Comparison of ENCODE assay signal across 1 cellular context in genomic region chr14:69614592-69614991, GRCh38.
TF ChIP-seq lines count a peak whose summit lies in the region.

No MANE protein-coding gene starts in this region.

TF ChIP-seq in WTC11, 78 proteins besides CTCF, POLR2A, EP300 and RAD21 (continued from another document):
- no peak for TF ChIP-seq AR (CRISPR knock-in tag; IDR thresholded peaks at IDR 0.05)
- no peak for TF ChIP-seq NR1H2 (CRISPR knock-in tag; IDR thresholded peaks at IDR 0.05)
- TF ChIP-seq RELA (CRISPR knock-in tag; IDR thresholded peaks at IDR 0.05; ENCODE audit: borderline replicate concordance), result no peak
- no peak for TF ChIP-seq TEAD1 (CRISPR knock-in tag; IDR thresholded peaks at IDR 0.05)
- no peak for TF ChIP-seq ZNF219 (CRISPR knock-in tag; IDR thresholded peaks at IDR 0.05; ENCODE audit: borderline replicate concordance)
- no peak for TF ChIP-seq ZNF396 (CRISPR knock-in tag; IDR thresholded peaks at IDR 0.05; ENCODE audit: borderline replicate concordance)
- no peak for TF ChIP-seq FOXK1 (CRISPR knock-in tag; IDR thresholded peaks at IDR 0.05)
- TF ChIP-seq FOXJ3 (CRISPR knock-in tag; IDR thresholded peaks at IDR 0.05; ENCODE audit: borderline replicate concordance), result no peak
- no peak for TF ChIP-seq JUN (CRISPR knock-in tag; IDR thresholded peaks at IDR 0.05)
